Comparison of ENCODE assay signal across 13 cellular contexts in genomic region chr2:68482296-68482695, GRCh38.
"Had no signal": no experiment of that assay in that cellular context is flagged by ENCODE, and none has a peak within 500 bp of the region (broad histone marks: within the 10 kb centered on the region; RNA-seq: fewer than 3 reads in every experiment).

No MANE protein-coding gene starts in this region.

- DNase-seq: activated CD4-positive, alpha-beta T cell treated with anti-CD3 and anti-CD28 coated beads for 1 hour; activated CD4-positive, alpha-beta T cell treated with anti-CD3 and anti-CD28 coated beads, Interleukin-2, amount 50 U/mL, for 48 hours; activated naive CD4-positive, alpha-beta T cell treated with anti-CD3 and anti-CD28 coated beads for 36 hours; cortex of kidney; effector CD4-positive, alpha-beta T cell; left lung; natural killer cell; small intestine; stimulated activated CD4-positive, alpha-beta T cell treated with anti-CD3 and anti-CD28 coated beads, Interleukin-4, amount 100 ng/mL, for 24 hours; stimulated activated naive CD4-positive, alpha-beta T cell treated with Interleukin-2 at 50 U/mL for 16 hours had no signal

- H3K4me3 ChIP-seq: gastroesophageal sphincter, left lung, SK-N-MC had no signal

- ATAC-seq: gastroesophageal sphincter, left lung, natural killer cell, right cardiac atrium had no signal
